8 cellular contexts compared by ENCODE assay signal in the genomic region with DNA sequence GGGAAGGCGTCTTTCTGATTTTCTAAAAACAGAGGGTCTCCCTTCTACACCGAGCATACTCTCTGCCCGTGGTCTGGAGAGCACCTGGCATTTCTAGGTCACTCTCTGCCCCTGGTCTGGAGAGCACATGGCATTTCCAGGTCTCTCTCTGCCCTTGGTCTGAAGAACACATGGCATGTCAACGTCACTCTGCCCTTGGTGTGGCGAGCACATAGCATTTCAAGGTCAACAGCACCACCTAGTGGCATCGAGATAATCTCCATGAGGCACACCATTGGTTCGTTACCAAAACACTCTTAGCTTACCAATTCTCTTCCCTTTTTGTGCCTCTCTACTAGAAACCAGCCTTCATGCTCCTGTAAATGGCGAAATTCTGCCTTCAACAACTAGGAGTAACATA.
A peak's percentile ranks its signal among the peaks of the same experiment; 100 is the strongest.
DNase-seq lines count a peak whose midpoint lies in the region; ATAC-seq and TF ChIP-seq lines count a peak whose summit lies in the region.

No MANE protein-coding gene starts in this region.

- ATAC-seq in heart right ventricle (peak in 3 of 8 donors; percentile 55 to 59 (median 58)), HG02678 (IDR thresholded peaks at IDR 0.05; ENCODE audit: unreplicated experiment) (peak; percentile 72), lung (ENCODE audit: insufficient read depth, low FRiP score) (peak; percentile 62), HG02840 (IDR thresholded peaks at IDR 0.05; ENCODE audit: low FRiP score, unreplicated experiment) (no peak)

- H3K27ac ChIP-seq in heart right ventricle (no peak overlapping the region), mammary epithelial cell (ENCODE audit: insufficient read depth, low read depth, low read length) (no peak overlapping the region), lung (ENCODE audit: low read depth in 1 of 2, low read length in 1 of 2) (no peak overlapping the region)

- in situ Hi-C loops in mammary epithelial cell (cut with MboI; ENCODE audit: low sequenced_read_pairs in 2 of 2), result loop anchor here in 1 of 2 donors (10.0 kb wide), 2 partner anchors 364 to 594 kb away; no protein-coding TSS in a partner anchor

- TF ChIP-seq CTCF in heart right ventricle (IDR thresholded peaks at IDR 0.05) (peak in 7 of 9 donors; percentile 17 to 59 (median 42)), mammary epithelial cell (conservative IDR thresholded peaks at IDR 0.05 in 1 of 2, IDR thresholded peaks at IDR 0.05 in 1 of 2; ENCODE audit: extremely low read depth in 1 of 2, insufficient read depth in 1 of 2, low read depth in 1 of 2, low read length in 2 of 2) (peak; percentile 37 to 72), lung (IDR thresholded peaks at IDR 0.05; ENCODE audit: control extremely low read depth, extremely low read depth) (peak; percentile 26)

- no peak overlapping the region for H2AFZ ChIP-seq in mammary epithelial cell (ENCODE audit: low read depth, low read length)

- H4K20me1 ChIP-seq in mammary epithelial cell (ENCODE audit: insufficient read depth, low read length), result no peaks in the 10 kb centered on the region

- peak in 1 of 2 donors; percentile 15 for DNase-seq in heart right ventricle
- DNase-seq in cardiac septum (ENCODE audit: low spot score), result no peak
- DNase-seq in NCI-H748 (lab: John Stamatoyannopoulos, UW; ENCODE audit: unreplicated experiment), result peak; percentile 56
- DNase-seq in mammary epithelial cell, result peak; percentile 42
- DNase-seq in lung (ENCODE audit: low spot score), result no peak
- DNase-seq in stimulated activated CD4-positive, alpha-beta T cell treated with anti-CD3 and anti-CD28 coated beads, Interleukin-12 subunit alpha, Interleukin-12 subunit beta, amount 100 ng/mL, for 4 hours, result no peak

- CTCF ChIA-PET in mammary epithelial cell (lab: Charles Lee; ENCODE audit: low non-redundant PET), result interaction anchor here (0.5 to 0.9 kb wide), 5 partner anchors 233 to 598 kb away, joined by 3 to 7 read pairs (median 4); no protein-coding TSS in a partner anchor

- H3K4me3 ChIP-seq in heart right ventricle (no peak overlapping the region), mammary epithelial cell (replicated peaks in 1 of 3; ENCODE audit: insufficient read depth in 1 of 3, low read depth in 2 of 3, low read length in 3 of 3) (no peak overlapping the region), lung (no peak overlapping the region)

- no peak overlapping the region for H3K9ac ChIP-seq in mammary epithelial cell (ENCODE audit: insufficient read depth, low read length)

- WGBS in heart right ventricle, 2 donors, result 59 to 68% methylated on average over 8 of the region's 8 CpGs
- 61% methylated on average over 7 of the region's 8 CpGs for WGBS in mammary epithelial cell (ENCODE audit: low coverage, missing lambda C conversion rate)
- 67 to 81% methylated on average over 8 of the region's 8 CpGs for WGBS in lung, 2 donors

- H3K27me3 ChIP-seq in heart right ventricle, result no peaks in the 10 kb centered on the region
- H3K27me3 ChIP-seq in mammary epithelial cell (ENCODE audit: insufficient read depth, low read length), result no peaks in the 10 kb centered on the region
- H3K27me3 ChIP-seq in lung (ENCODE audit: control insufficient read depth, insufficient read depth), result no peaks in the 10 kb centered on the region

- H3K36me3 ChIP-seq in heart right ventricle (no peaks in the 10 kb centered on the region), mammary epithelial cell (ENCODE audit: insufficient read depth, low read length) (no peaks in the 10 kb centered on the region), lung (ENCODE audit: control insufficient read depth in 2 of 2, insufficient read depth in 2 of 2, low read length in 2 of 2) (no peaks in the 10 kb centered on the region)

- BruUV-seq in mammary epithelial cell (replicated peaks; lab: Mats Ljungman, UMichigan), result no TSS peak

- no peaks in the 10 kb centered on the region for H3K79me2 ChIP-seq in mammary epithelial cell (ENCODE audit: insufficient read depth, low read length)

- H3K4me2 ChIP-seq in mammary epithelial cell (ENCODE audit: insufficient read depth, low read depth, low read length), result no peak overlapping the region

- H3K9me3 ChIP-seq in heart right ventricle, result peaks cover 0 to 35% (median 9%) of the 10 kb centered on the region in 11 donors
- H3K9me3 ChIP-seq in mammary epithelial cell (replicated peaks; ENCODE audit: insufficient read depth, low read length), result no peaks in the 10 kb centered on the region
- peaks cover 4 to 11% of the 10 kb centered on the region in 2 donors for H3K9me3 ChIP-seq in lung (ENCODE audit: control insufficient read depth in 2 of 2, insufficient read depth in 1 of 2, low read length in 1 of 2)

- H3K4me1 ChIP-seq in heart right ventricle (no peaks in the 10 kb centered on the region), mammary epithelial cell (ENCODE audit: insufficient read depth, low read length) (no peaks in the 10 kb centered on the region), lung (ENCODE audit: control insufficient read depth in 2 of 2, insufficient read depth in 2 of 2, low read length in 2 of 2) (no peaks in the 10 kb centered on the region)

- dilution Hi-C loops in mammary epithelial cell (cut with HindIII; ENCODE audit: low sequenced_read_pairs), result loop anchor here (25.0 kb wide), 1 partner anchor 592 kb away; no protein-coding TSS in a partner anchor

- intact Hi-C loops in heart right ventricle (cut with DNase I) (loop anchor here in 3 of 10 donors (5.0 kb wide), 1 partner anchor 597 kb away; no protein-coding TSS in a partner anchor), cardiac septum (cut with DNase I) (loop anchor here (2.0 to 10.0 kb wide), 2 partner anchors 364 to 596 kb away; no protein-coding TSS in a partner anchor), mammary epithelial cell (cut with micrococcal nuclease) (loop anchor here (1.0 to 5.0 kb wide), 4 partner anchors 371 to 947 kb away; no protein-coding TSS in a partner anchor)

Comparison
In these comparisons a context has a peak if more than half of its experiments do, and no peak if none do; other contexts are left out.
1. DNase-seq: peak in NCI-H748 (single experiment) and mammary epithelial cell (single experiment); none in cardiac septum (single experiment), lung (single experiment) and stimulated activated CD4-positive, alpha-beta T cell treated with anti-CD3 and anti-CD28 coated beads, Interleukin-12 subunit alpha, Interleukin-12 subunit beta, amount 100 ng/mL, for 4 hours (single experiment).
2. Peak in every context shown above with its lines, with median percentiles within 50 percentile points of each other: CTCF ChIP-seq.